8 cellular contexts compared by ENCODE assay signal in genomic region chr3:129120254-129121004, GRCh38. TPM values are rescaled to one million over a fixed set of nuclear protein-coding genes. Genes with fewer than 3 reads are reported as not detected.
DNase-seq lines count a peak whose midpoint lies in the region; ATAC-seq and TF ChIP-seq lines count a peak whose summit lies in the region.

No MANE protein-coding gene starts in this region.

- peak; percentile 35 for TF ChIP-seq CTCF in psoas muscle (IDR thresholded peaks at IDR 0.05)

- no peaks in the 10 kb centered on the region for H3K9me3 ChIP-seq in psoas muscle

- H3K27me3 ChIP-seq in psoas muscle (ENCODE audit: insufficient read depth in 3 of 3, low read length in 2 of 3), result no peaks in the 10 kb centered on the region

- H3K4me1 ChIP-seq in psoas muscle (peaks cover 10% of the 10 kb centered on the region), urinary bladder (ENCODE audit: insufficient read depth) (no peaks in the 10 kb centered on the region)

- peak; percentile 99 for DNase-seq in COLO829 (ENCODE audit: low spot score)
- peak; percentile 83 for DNase-seq in T follicular helper cell (ENCODE audit: low read depth)
- peak; percentile 84 for DNase-seq in amniotic stem cell (lab: John Stamatoyannopoulos, UW)
- DNase-seq in left ventricle myocardium superior, result peak; percentile 86
- peak; percentile 86 to 89 for DNase-seq in psoas muscle

- H3K36me3 ChIP-seq in psoas muscle (ENCODE audit: insufficient read depth in 1 of 2, low read depth in 1 of 2) (peaks cover 0 to 5% of the 10 kb centered on the region in 2 donors), urinary bladder (ENCODE audit: insufficient read depth) (no peaks in the 10 kb centered on the region)

- ATAC-seq in GM19452 (IDR thresholded peaks at IDR 0.05; ENCODE audit: unreplicated experiment), result peak; percentile 77
- ATAC-seq in HG03575 (IDR thresholded peaks at IDR 0.05; ENCODE audit: extremely low read depth, insufficient number of reproducible peaks, low FRiP score, unreplicated experiment), result peak; percentile 50
- ATAC-seq in left ventricle myocardium superior, result peak; percentile 51
- peak; percentile 37 to 59 (median 50) for ATAC-seq in psoas muscle

- WGBS in psoas muscle, 3 donors, result 4 to 6% (median 4%) methylated on average over 18 of the region's 18 CpGs
- WGBS in urinary bladder, result 3% methylated on average over 18 of the region's 18 CpGs

- H3K27ac ChIP-seq in psoas muscle (peak overlapping the region; percentile 84), urinary bladder (ENCODE audit: low read depth) (peak overlapping the region; percentile 91)

- intact Hi-C loops in left ventricle myocardium superior (cut with micrococcal nuclease), result no loop called here
- intact Hi-C loops in psoas muscle (cut with DNase I), result loop anchor here in 1 of 2 donors (10.0 kb wide), 1 partner anchor 146 kb away; no protein-coding TSS in a partner anchor

- peak overlapping the region; percentile 90 for H3K4me3 ChIP-seq in psoas muscle
- H3K4me3 ChIP-seq in urinary bladder (ENCODE audit: low read depth, low read length), result peak overlapping the region; percentile 68

RNA-seq across cellular contexts. Expression of gene RAB43, which starts 1.2 kb away (rescaled TPM):
- total RNA-seq in left ventricle myocardium superior (3.3 TPM), psoas muscle (1 to 10 TPM; 1.6 to 5.1 (median 2.6) TPM), urinary bladder (6.0 TPM)
- polyA plus RNA-seq in psoas muscle (1 to 10 TPM in 2 of 3 donors, under 1 TPM in 1; 0.62 to 1.3 (median 1.2) TPM), urinary bladder (11.3 TPM)

RNA-seq across cellular contexts. Expression of gene ISY1, which starts 40.4 kb away (rescaled TPM):
- 25.9 TPM for total RNA-seq in left ventricle myocardium superior
- 10 to 100 TPM; 25.9 to 39.3 (median 31.7) TPM for total RNA-seq in psoas muscle
- polyA plus RNA-seq in psoas muscle, result 10 to 100 TPM; 27.6 to 56.0 (median 42.8) TPM
- 30.1 TPM for total RNA-seq in urinary bladder
- 34.8 TPM for polyA plus RNA-seq in urinary bladder

RNA-seq across cellular contexts. Expression of gene GP9, which starts 59.9 kb away (rescaled TPM):
- total RNA-seq in left ventricle myocardium superior, result not detected
- total RNA-seq in psoas muscle, result not detected
- under 1 TPM; 0.04 to 0.21 (median 0.09) TPM for polyA plus RNA-seq in psoas muscle
- total RNA-seq in urinary bladder, result not detected
- polyA plus RNA-seq in urinary bladder, result not detected

Comparison
In these comparisons a context has a peak if more than half of its experiments do, and no peak if none do; other contexts are left out.
1. Peak in every context shown above with its lines: DNase-seq, ATAC-seq, H3K4me3 ChIP-seq and H3K27ac ChIP-seq.